Comparison of ENCODE assay signal across 12 cellular contexts in genomic region chr7:25839084-25839769, GRCh38.
DNase-seq lines count a peak whose midpoint lies in the region; ATAC-seq, FAIRE-seq and TF ChIP-seq lines count a peak whose summit lies in the region.
"Had no signal": no experiment of that assay in that cellular context is flagged by ENCODE, and none has a peak within 500 bp of the region (broad histone marks: within the 10 kb centered on the region; RNA-seq: fewer than 3 reads in every experiment).

No MANE protein-coding gene starts in this region.

- no peaks in the 10 kb centered on the region for H3K9me3 ChIP-seq in IMR-90 (ENCODE audit: control insufficient read depth, insufficient read depth, low read length)
- H3K9me3 ChIP-seq in GM12878 (replicated peaks; ENCODE audit: control insufficient read depth, insufficient read depth, low read length) = no peaks in the 10 kb centered on the region

- dilution Hi-C loops in IMR-90 (cut with HindIII; ENCODE audit: low sequenced_read_pairs, unreplicated experiment) = no loop called here

- no peak for FAIRE-seq in GM12878 (lab: Jason Lieb, UNC)

- BruUV-seq in IMR-90 (replicated peaks; lab: Mats Ljungman, UMichigan) (no TSS peak), GM12878 (replicated peaks; lab: Mats Ljungman, UMichigan) (no TSS peak)

- in situ Hi-C loops in IMR-90 (cut with MboI; ENCODE audit: low sequenced_read_pairs) (no loop called here), GM12878 (cut with MboI) (no loop called here)

- peaks cover 50% of the 10 kb centered on the region for H3K4me1 Mint-ChIP-seq in nephron progenitor cell
- H3K4me1 Mint-ChIP-seq: central memory CD8-positive, alpha-beta T cell had no signal

- no peak; the same call in 1 of the 2 replicates for TF ChIP-seq RAD21 in IMR-90 (IDR thresholded peaks at IDR 0.05; ENCODE audit: low read length)
- no peak for TF ChIP-seq RAD21 in GM12878 (IDR thresholded peaks at IDR 0.05; ENCODE audit: insufficient read depth, low read depth, low read length)

- no peak overlapping the region for H2BK15ac ChIP-seq in IMR-90 (ENCODE audit: low read depth, low read length)

- H4K91ac ChIP-seq in IMR-90 (ENCODE audit: insufficient read depth, low read depth, low read length) = no peak overlapping the region

- no peak overlapping the region for H3K56ac ChIP-seq in IMR-90 (ENCODE audit: extremely low read depth, insufficient read depth, low read length)

- no peak for TF ChIP-seq EP300 in GM12878 (IDR thresholded peaks at IDR 0.05; ENCODE audit: borderline replicate concordance in 1 of 2, control insufficient read depth in 1 of 2, low read depth in 2 of 2, low read length in 2 of 2)

- TF ChIP-seq CTCF in IMR-90 (conservative IDR thresholded peaks at IDR 0.05; ENCODE audit: low read depth, low read length) (0 out of 2 replicates have a peak, but pooled peaks have one; percentile 21), GM12878 (IDR thresholded peaks at IDR 0.05 in 2 of 3, conservative IDR thresholded peaks at IDR 0.05 in 1 of 3; ENCODE audit: control insufficient read depth in 2 of 3, extremely low read depth in 1 of 3, insufficient read depth in 1 of 3, low read depth in 3 of 3, low read length in 3 of 3) (peak in 2 of 3 experiments; percentile 32 to 36; a peak in 4 of 6 replicates), nephron progenitor cell (IDR thresholded peaks at IDR 0.05) (peak; percentile 35)

- H3K79me1 ChIP-seq in IMR-90 (ENCODE audit: low read depth in 1 of 2, low read length in 2 of 2) = no peaks in the 10 kb centered on the region

- H3K27ac ChIP-seq in IMR-90 (ENCODE audit: insufficient read depth, low read length) (no peak overlapping the region), GM12878 (ENCODE audit: control insufficient read depth, insufficient read depth) (no peak overlapping the region)
- H3K27ac ChIP-seq: HL-60 had no signal

- CTCF ChIA-PET in IMR-90 (lab: Yijun Ruan, JAX) = no interaction called here
- CTCF ChIA-PET in GM12878 (lab: Yijun Ruan, JAX) = interaction anchor here (1.5 kb wide), 1 partner anchor 13 kb away, joined by 6 read pairs; no protein-coding TSS in a partner anchor

- H3K9ac ChIP-seq in IMR-90 (ENCODE audit: low read depth, low read length) (no peak overlapping the region), GM12878 (ENCODE audit: control insufficient read depth, insufficient read depth, low read length) (no peak overlapping the region)

- H4K20me1 ChIP-seq in IMR-90 (ENCODE audit: insufficient read depth, low read length) (no peaks in the 10 kb centered on the region), GM12878 (ENCODE audit: control insufficient read depth, insufficient read depth) (no peaks in the 10 kb centered on the region)

- no peaks in the 10 kb centered on the region for H3K9me1 ChIP-seq in IMR-90 (ENCODE audit: insufficient read depth, low read length)

- DNase-seq in DMS 273 (lab: John Stamatoyannopoulos, UW; ENCODE audit: unreplicated experiment) (peak; percentile 68), IMR-90 (no peak), GM12878 (ENCODE audit: low read depth, low spot score) (no peak), nephron progenitor cell (no peak), NCI-H524 treated with DMSO at 0.1 percent for 48 hours (lab: John Stamatoyannopoulos, UW) (no peak), NCI-H187 treated with DMSO at 0.1 percent for 48 hours (lab: John Stamatoyannopoulos, UW) (no peak)
- DNase-seq in activated T-cell treated with anti-CD3 and anti-CD28 coated beads, Interleukin-2, amount 50 U/mL, for 1 hour = no peak
- no peak for DNase-seq in activated naive CD4-positive, alpha-beta T cell treated with anti-CD3 and anti-CD28 coated beads, Interleukin-2, amount 50 U/mL, for 16 hours
- DNase-seq: activated CD4-positive, alpha-beta memory T cell treated with anti-CD3 and anti-CD28 coated beads for 36 hours; NK-92 treated with Interleukin-12 subunit alpha and Interleukin-12 subunit beta, amount 100 ng/mL, for 24 hours had no signal

- ATAC-seq in IMR-90 (ENCODE audit: low read depth) = no peak
- no peak for ATAC-seq in GM12878

- no peaks in the 10 kb centered on the region for H3K79me2 ChIP-seq in GM12878 (ENCODE audit: control insufficient read depth, insufficient read depth, low read length)

- H3K27me3 ChIP-seq in IMR-90 (ENCODE audit: control insufficient read depth, insufficient read depth, low read length) (no peaks in the 10 kb centered on the region), GM12878 (replicated peaks in 1 of 2; ENCODE audit: control insufficient read depth in 2 of 2, insufficient read depth in 2 of 2, low read length in 1 of 2) (no peaks in the 10 kb centered on the region; a peak in 2 of 4 replicates)

- no peak overlapping the region for H3K4me2 ChIP-seq in IMR-90 (ENCODE audit: low read depth, low read length)
- no peak overlapping the region for H3K4me2 ChIP-seq in GM12878 (ENCODE audit: control insufficient read depth, insufficient read depth)

- no peak overlapping the region for H2AK9ac ChIP-seq in IMR-90 (replicated peaks; ENCODE audit: low read depth, low read length, poor library complexity)

- no peak overlapping the region for H3K4me3 Mint-ChIP-seq in nephron progenitor cell
- H3K4me3 Mint-ChIP-seq: activated CD4-positive, alpha-beta memory T cell treated with anti-CD3 and anti-CD28 coated beads for 36 hours; central memory CD8-positive, alpha-beta T cell had no signal

- no peak overlapping the region for H2BK120ac ChIP-seq in IMR-90 (ENCODE audit: low read depth, low read length)

- no peak overlapping the region for H2BK5ac ChIP-seq in IMR-90 (ENCODE audit: low read depth, low read length, poor library complexity, severe bottlenecking)

- H3K4me1 ChIP-seq in IMR-90 (ENCODE audit: control insufficient read depth, insufficient read depth, low read length) (peaks cover 2% of the 10 kb centered on the region), GM12878 (ENCODE audit: control insufficient read depth, insufficient read depth, low read length) (no peaks in the 10 kb centered on the region)

- TF ChIP-seq POLR2A in IMR-90 (IDR thresholded peaks at IDR 0.05; ENCODE audit: low read depth, low read length) = no peak
- no peak for TF ChIP-seq POLR2A in GM12878 (IDR thresholded peaks at IDR 0.05; ENCODE audit: low read depth, low read length)

- H4K5ac ChIP-seq in IMR-90 (ENCODE audit: low read depth, low read length) = no peak overlapping the region

- H2BK20ac ChIP-seq in IMR-90 (ENCODE audit: low read depth, low read length) = no peak overlapping the region

- no peak overlapping the region for H3K4ac ChIP-seq in IMR-90 (ENCODE audit: low read depth, low read length)

- H4K8ac ChIP-seq in IMR-90 (ENCODE audit: low read depth in 2 of 2, low read length in 2 of 2) = no peak overlapping the region

- H3K9me3 Mint-ChIP-seq in nephron progenitor cell = peaks cover 4% of the 10 kb centered on the region
- H3K9me3 Mint-ChIP-seq: activated CD4-positive, alpha-beta memory T cell treated with anti-CD3 and anti-CD28 coated beads for 36 hours; central memory CD8-positive, alpha-beta T cell had no signal

- RAD21 ChIA-PET in GM12878 (lab: Charles Lee; ENCODE audit: unreplicated experiment) = no interaction called here

- no peak overlapping the region for H3K27ac Mint-ChIP-seq in nephron progenitor cell
- H3K27ac Mint-ChIP-seq: activated CD4-positive, alpha-beta memory T cell treated with anti-CD3 and anti-CD28 coated beads for 36 hours had no signal

- intact Hi-C loops in IMR-90 (cut with micrococcal nuclease) (no loop called here), GM12878 (cut with micrococcal nuclease; ENCODE audit: unreplicated experiment) (no loop called here)

- no peak overlapping the region for H3K4me3 ChIP-seq in IMR-90 (ENCODE audit: insufficient read depth, low read depth, low read length)
- no peak overlapping the region for H3K4me3 ChIP-seq in GM12878

- no peak overlapping the region for H2AFZ ChIP-seq in IMR-90 (replicated peaks; ENCODE audit: low read length, poor library complexity)
- no peak overlapping the region for H2AFZ ChIP-seq in GM12878 (ENCODE audit: control insufficient read depth, low read depth, low read length)

- no peak overlapping the region for H3K23ac ChIP-seq in IMR-90 (ENCODE audit: low read depth, low read length)

- no peak overlapping the region for H3K18ac ChIP-seq in IMR-90 (ENCODE audit: low read depth, low read length)

- SMC1A ChIA-PET in GM12878 (lab: Charles Lee; ENCODE audit: uncharacterized antibody, unreplicated experiment) = interaction anchor here (0.6 to 1.8 kb wide), 3 partner anchors 17 to 949 kb away, joined by 3 read pairs; no protein-coding TSS in a partner anchor

- H3K27me3 Mint-ChIP-seq in nephron progenitor cell (ENCODE audit: low read depth, poor library complexity) = no peaks in the 10 kb centered on the region

- WGBS in IMR-90 (ENCODE audit: extremely low coverage in 2 of 2, insufficient read length in 1 of 2), 2 experiments = no CpG with 5 or more reads among the region's 2 CpGs
- WGBS in GM12878 (ENCODE audit: insufficient coverage, insufficient replicate concordance, low lambda C conversion rate, missing lambda C conversion rate) = 17% methylated on average over 2 of the region's 2 CpGs

- H3K36me3 ChIP-seq in IMR-90 (ENCODE audit: control insufficient read depth, insufficient read depth, low read length) = no peaks in the 10 kb centered on the region
- no peaks in the 10 kb centered on the region for H3K36me3 ChIP-seq in GM12878 (ENCODE audit: control insufficient read depth in 2 of 2, insufficient read depth in 2 of 2, low read length in 1 of 2)

- no peak overlapping the region for H3K14ac ChIP-seq in IMR-90 (replicated peaks; ENCODE audit: low read depth, low read length)

- no peak overlapping the region for H2AK5ac ChIP-seq in IMR-90 (ENCODE audit: low read depth, low read length)

- POLR2A ChIA-PET in IMR-90 (lab: Charles Lee; ENCODE audit: unreplicated experiment) = no interaction called here
- POLR2A ChIA-PET in GM12878 (lab: Charles Lee) = no interaction called here

- H3K36me3 Mint-ChIP-seq in nephron progenitor cell (ENCODE audit: low read depth) = no peaks in the 10 kb centered on the region
- H3K36me3 Mint-ChIP-seq: activated CD4-positive, alpha-beta memory T cell treated with anti-CD3 and anti-CD28 coated beads for 36 hours had no signal

TF ChIP-seq in IMR-90, 13 proteins besides CTCF, POLR2A, EP300 and RAD21 (continues in another document):
- TF ChIP-seq MAZ (IDR thresholded peaks at IDR 0.05; ENCODE audit: borderline replicate concordance, low read depth, low read length) (no peak), FOS (IDR thresholded peaks at IDR 0.05; ENCODE audit: low read depth, low read length) (no peak), SMC3 (IDR thresholded peaks at IDR 0.05; ENCODE audit: low read depth, low read length) (no peak), NFE2L2 (IDR thresholded peaks at IDR 0.05; ENCODE audit: low read depth, low read length) (no peak), CHD1 (IDR thresholded peaks at IDR 0.05; ENCODE audit: low read depth, low read length) (no peak)
